Comparison of ENCODE assay signal across 8 cellular contexts in genomic region chr1:155961937-155962336, GRCh38. TPM values are rescaled to one million over a fixed set of nuclear protein-coding genes. Genes with fewer than 3 reads are reported as not detected.
DNase-seq lines count a peak whose midpoint lies in the region; ATAC-seq and TF ChIP-seq lines count a peak whose summit lies in the region.

No MANE protein-coding gene starts in this region.

- H3K27ac ChIP-seq in SJSA1 (peak overlapping the region; percentile 84), epithelial cell of prostate (peak overlapping the region; percentile 91)

- 0 out of 3 replicates have a peak, but pooled peaks have one; percentile 4 for TF ChIP-seq CTCF in GM12872 (IDR thresholded peaks at IDR 0.05; ENCODE audit: insufficient read depth, low read depth, low read length)

- no peak for ATAC-seq in HG03045 (IDR thresholded peaks at IDR 0.05; ENCODE audit: unreplicated experiment)

- DNase-seq in SJSA1 (ENCODE audit: low read depth in 1 of 2, low spot score in 2 of 2): peak; percentile 84 to 96
- peak; percentile 98 for DNase-seq in epithelial cell of prostate (ENCODE audit: low read depth, low spot score)
- DNase-seq in occipital lobe (lab: John Stamatoyannopoulos, UW): peak; percentile 68
- no peak for DNase-seq in Kasumi-1 (lab: John Stamatoyannopoulos, UW)
- DNase-seq in NCI-H748 (lab: John Stamatoyannopoulos, UW; ENCODE audit: unreplicated experiment): no peak
- no peak for DNase-seq in NCI-H2107 treated with DMSO at 0.1 percent for 48 hours (lab: John Stamatoyannopoulos, UW; ENCODE audit: unreplicated experiment)

- no peaks in the 10 kb centered on the region for H3K9me3 ChIP-seq in SJSA1 (replicated peaks)

- H3K27me3 ChIP-seq in SJSA1 (replicated peaks): no peaks in the 10 kb centered on the region

- H3K4me3 ChIP-seq in SJSA1: no peak overlapping the region

- H3K36me3 ChIP-seq in SJSA1: peaks cover 95% of the 10 kb centered on the region

- H3K4me1 ChIP-seq in SJSA1 (replicated peaks): peaks cover 17% of the 10 kb centered on the region

RNA-seq across cellular contexts. Expression of gene ARHGEF2, which starts 16.4 kb away (rescaled TPM):
- total RNA-seq in SJSA1 (2014; rRNA removed; shearing (Covaris generic)): 49.8 and 81.1 TPM in 2 replicates
- total RNA-seq in occipital lobe: 129 TPM

RNA-seq across cellular contexts. Expression of gene RXFP4, which starts 20.5 kb away (rescaled TPM):
- total RNA-seq in SJSA1 (2014; rRNA removed; shearing (Covaris generic)): not detected in 2 replicates
- total RNA-seq in occipital lobe: not detected

RNA-seq across cellular contexts. Expression of gene KHDC4, which starts 27.7 kb away (rescaled TPM):
- 31.5 and 63.9 TPM in 2 replicates for total RNA-seq in SJSA1 (2014; rRNA removed; shearing (Covaris generic))
- 37.6 TPM for total RNA-seq in occipital lobe

RNA-seq across cellular contexts. Expression of gene RIT1, which starts 50.8 kb away (rescaled TPM):
- 47.4 and 73.8 TPM in 2 replicates for total RNA-seq in SJSA1 (2014; rRNA removed; shearing (Covaris generic))
- total RNA-seq in occipital lobe: 32.0 TPM

RNA-seq across cellular contexts. Expression of gene SSR2, which starts 58.8 kb away (rescaled TPM):
- 507 and 546 TPM in 2 replicates for total RNA-seq in SJSA1 (2014; rRNA removed; shearing (Covaris generic))
- total RNA-seq in occipital lobe: 193 TPM

Comparison
In these comparisons a context has a peak if more than half of its experiments do, and no peak if none do; other contexts are left out.
1. DNase-seq: peak in SJSA1 (2 of 2), epithelial cell of prostate (single experiment) and occipital lobe (single experiment); none in Kasumi-1 (0 of 2), NCI-H748 (single experiment) and NCI-H2107 treated with DMSO at 0.1 percent for 48 hours (single experiment).